ENCODE assay signal across 1 cellular context in genomic region chr5:39726467-39726866, GRCh38.
TF ChIP-seq lines count a peak whose summit lies in the region.

No MANE protein-coding gene starts in this region.

TF ChIP-seq in IMR-90, 13 proteins besides CTCF, POLR2A, EP300 and RAD21 (continued from another document):
- TF ChIP-seq RFX5 (IDR thresholded peaks at IDR 0.05; ENCODE audit: low read depth, low read length): no peak
